ENCODE assay signal across 8 cellular contexts in the genomic region with DNA sequence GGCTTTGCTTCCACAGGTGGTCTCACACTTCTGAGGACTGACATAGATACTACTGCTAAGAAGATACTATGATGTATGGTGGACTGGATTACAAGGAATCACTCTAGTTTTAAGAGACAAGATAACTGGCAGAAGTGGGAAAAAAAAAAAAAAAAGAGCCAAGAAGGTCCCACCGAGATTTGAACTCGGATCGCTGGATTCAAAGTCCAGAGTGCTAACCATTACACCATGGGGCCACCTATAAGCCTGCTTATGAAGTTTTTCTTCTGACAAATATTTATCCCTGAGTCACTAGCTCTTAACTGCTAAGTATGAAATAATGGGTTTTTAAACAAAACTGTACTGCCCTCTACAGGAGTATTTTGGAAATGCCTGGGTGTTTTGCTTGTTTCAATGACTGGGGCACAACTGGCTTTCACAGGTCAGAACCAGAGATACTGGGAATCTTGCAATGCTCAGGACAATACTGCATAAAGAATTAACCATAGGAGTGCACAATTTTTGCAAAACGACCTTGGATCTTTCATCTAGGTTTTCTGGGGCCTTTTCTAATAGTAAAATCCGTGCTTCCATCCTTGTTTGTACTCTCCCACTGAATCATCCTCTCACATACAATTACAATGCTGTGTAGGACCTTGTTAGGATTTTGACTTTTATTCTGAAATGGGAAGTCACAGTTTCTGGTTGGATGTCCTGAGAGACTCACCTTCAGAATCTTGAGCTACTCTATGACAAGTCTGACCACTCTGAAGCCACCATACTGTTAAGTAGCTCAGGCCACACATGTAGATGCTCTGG.
DNase-seq lines count a peak whose midpoint lies in the region; ATAC-seq and TF ChIP-seq lines count a peak whose summit lies in the region.

No MANE protein-coding gene starts in this region.

- no peak overlapping the region for H3K4me3 Mint-ChIP-seq in activated CD4-positive, alpha-beta T cell treated with anti-CD3 and anti-CD28 coated beads, Interleukin-2, amount 10 ng/mL, durations not matched to agents 7 days and 5 days
- H3K4me3 Mint-ChIP-seq in natural killer cell treated with Interleukin-12 subunit alpha and Interleukin-12 subunit beta and Interleukin-15 and Interleukin-18, amount 100 ng/mL, for 72 hours = peak overlapping the region; percentile 32

- POLR2A ChIA-PET in activated CD4-positive, alpha-beta T cell treated with anti-CD3 and anti-CD28 coated beads, Interleukin-2, amount 10 ng/mL, durations not matched to agents 7 days and 5 days (lab: Charles Lee) = interaction anchor here (0.6 to 3.7 kb wide), 3 partner anchors 13 to 671 kb away, joined by 4 to 29 read pairs (median 6); a partner anchor contains a TSS

- no peak for TF ChIP-seq POLR2A in esophagus muscularis mucosa (IDR thresholded peaks at IDR 0.05; ENCODE audit: low read depth)

- WGBS in esophagus muscularis mucosa = 8% methylated on average over 5 of the region's 5 CpGs

- CTCF ChIA-PET in activated CD4-positive, alpha-beta T cell treated with anti-CD3 and anti-CD28 coated beads, Interleukin-2, amount 10 ng/mL, durations not matched to agents 7 days and 5 days (lab: Charles Lee) = interaction anchor here (0.6 to 2.6 kb wide), 27 partner anchors 10 to 1215 kb away, joined by 3 to 20 read pairs (median 6); a partner anchor contains a TSS

- H3K4me1 Mint-ChIP-seq in activated CD4-positive, alpha-beta T cell treated with anti-CD3 and anti-CD28 coated beads, Interleukin-2, amount 10 ng/mL, durations not matched to agents 7 days and 5 days = peaks cover 47% of the 10 kb centered on the region
- H3K4me1 Mint-ChIP-seq in natural killer cell treated with Interleukin-12 subunit alpha and Interleukin-12 subunit beta and Interleukin-15 and Interleukin-18, amount 100 ng/mL, for 72 hours (ENCODE audit: low read depth in 2 of 2) = peaks cover 31 to 33% of the 10 kb centered on the region in 2 donors

- intact Hi-C loops in esophagus muscularis mucosa (cut with DNase I) = loop anchor here (2.0 to 5.0 kb wide), 2 partner anchors 99 to 279 kb away; no protein-coding TSS in a partner anchor

- ATAC-seq in GM18867 (IDR thresholded peaks at IDR 0.05; ENCODE audit: unreplicated experiment) (peak; percentile 53), HG03565 (IDR thresholded peaks at IDR 0.05; ENCODE audit: unreplicated experiment) (peak; percentile 51), HG03025 (IDR thresholded peaks at IDR 0.05; ENCODE audit: low FRiP score, unreplicated experiment) (no peak)
- peak; percentile 78 to 86 for ATAC-seq in natural killer cell treated with Interleukin-12 subunit alpha and Interleukin-12 subunit beta and Interleukin-15 and Interleukin-18, amount 100 ng/mL, for 72 hours

- peaks cover 18% of the 10 kb centered on the region for H3K27me3 Mint-ChIP-seq in activated CD4-positive, alpha-beta T cell treated with anti-CD3 and anti-CD28 coated beads, Interleukin-2, amount 10 ng/mL, durations not matched to agents 7 days and 5 days
- peaks cover 8 to 9% of the 10 kb centered on the region in 2 donors for H3K27me3 Mint-ChIP-seq in natural killer cell treated with Interleukin-12 subunit alpha and Interleukin-12 subunit beta and Interleukin-15 and Interleukin-18, amount 100 ng/mL, for 72 hours

- peaks cover 0 to 30% (median 0%) of the 10 kb centered on the region in 4 donors for H3K27me3 ChIP-seq in esophagus muscularis mucosa

- no peak overlapping the region for H3K27ac ChIP-seq in C4-2B
- H3K27ac ChIP-seq in esophagus muscularis mucosa (replicated peaks in 1 of 4) = no peak overlapping the region

- H3K4me1 ChIP-seq in esophagus muscularis mucosa = peaks cover 4 to 23% (median 18%) of the 10 kb centered on the region in 4 donors

- no peak for TF ChIP-seq EP300 in esophagus muscularis mucosa (IDR thresholded peaks at IDR 0.05)

- H3K4me3 ChIP-seq in esophagus muscularis mucosa = no peak overlapping the region

- DNase-seq in NCI-H524 (lab: John Stamatoyannopoulos, UW) (peak; percentile 86 to 94), esophagus muscularis mucosa (ENCODE audit: extremely low spot score) (no peak)
- DNase-seq in activated CD4-positive, alpha-beta T cell treated with anti-CD3 and anti-CD28 coated beads, Interleukin-2, amount 10 ng/mL, durations not matched to agents 7 days and 5 days = peak; percentile 82
- DNase-seq in natural killer cell treated with Interleukin-12 subunit alpha and Interleukin-12 subunit beta and Interleukin-15 and Interleukin-18, amount 100 ng/mL, for 72 hours (ENCODE audit: low spot score) = peak; percentile 69

- no peaks in the 10 kb centered on the region for H3K36me3 ChIP-seq in esophagus muscularis mucosa

- H3K27ac Mint-ChIP-seq in activated CD4-positive, alpha-beta T cell treated with anti-CD3 and anti-CD28 coated beads, Interleukin-2, amount 10 ng/mL, durations not matched to agents 7 days and 5 days = no peak overlapping the region
- H3K27ac Mint-ChIP-seq in natural killer cell treated with Interleukin-12 subunit alpha and Interleukin-12 subunit beta and Interleukin-15 and Interleukin-18, amount 100 ng/mL, for 72 hours = peak overlapping the region; percentile 34 to 84

- TF ChIP-seq CTCF in C4-2B (conservative IDR thresholded peaks at IDR 0.05) (peak; percentile 84), esophagus muscularis mucosa (IDR thresholded peaks at IDR 0.05) (peak; percentile 73 to 90 (median 80))

- no peaks in the 10 kb centered on the region for H3K9me3 Mint-ChIP-seq in activated CD4-positive, alpha-beta T cell treated with anti-CD3 and anti-CD28 coated beads, Interleukin-2, amount 10 ng/mL, durations not matched to agents 7 days and 5 days
- H3K9me3 Mint-ChIP-seq in natural killer cell treated with Interleukin-12 subunit alpha and Interleukin-12 subunit beta and Interleukin-15 and Interleukin-18, amount 100 ng/mL, for 72 hours = no peaks in the 10 kb centered on the region

- H3K36me3 Mint-ChIP-seq in activated CD4-positive, alpha-beta T cell treated with anti-CD3 and anti-CD28 coated beads, Interleukin-2, amount 10 ng/mL, durations not matched to agents 7 days and 5 days (ENCODE audit: low read depth) = no peaks in the 10 kb centered on the region
- H3K36me3 Mint-ChIP-seq in natural killer cell treated with Interleukin-12 subunit alpha and Interleukin-12 subunit beta and Interleukin-15 and Interleukin-18, amount 100 ng/mL, for 72 hours = no peaks in the 10 kb centered on the region

- no peaks in the 10 kb centered on the region for H3K9me3 ChIP-seq in esophagus muscularis mucosa
